In the genomic region with DNA sequence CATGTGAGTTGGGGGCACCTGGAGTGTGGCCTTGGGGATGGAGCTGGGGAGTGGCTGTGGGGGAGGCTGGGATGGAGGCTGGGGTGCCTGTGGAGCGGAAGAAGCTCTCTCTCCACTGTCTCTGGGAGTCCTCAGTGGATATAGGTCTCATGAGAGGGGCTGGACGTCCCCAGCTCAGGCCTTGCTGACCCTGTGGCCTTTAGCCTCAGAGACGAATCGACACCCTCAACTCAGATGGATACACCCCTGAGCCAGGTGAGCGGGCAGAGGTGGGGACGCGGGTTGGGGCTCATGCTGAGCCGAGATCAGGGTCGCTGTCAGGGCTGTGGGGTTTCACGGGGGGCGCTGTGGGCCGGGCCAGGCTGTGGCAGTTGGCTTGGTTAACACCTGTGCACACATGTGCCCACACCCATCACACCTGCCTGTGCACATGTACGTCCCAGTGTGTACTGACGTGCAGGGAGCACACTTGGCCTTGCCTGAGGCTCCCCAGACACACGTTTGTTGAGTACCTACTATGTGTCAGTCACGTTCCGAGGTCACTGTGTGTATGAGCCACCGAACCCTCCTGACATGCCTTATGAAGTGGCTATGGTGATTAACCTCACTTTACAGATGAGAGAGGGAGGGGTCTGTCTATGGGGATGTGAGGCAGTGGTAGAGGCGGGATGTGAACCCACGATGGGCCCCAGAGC, we compare ENCODE assay signal across 12 cellular contexts.
"Had no signal": no experiment of that assay in that cellular context is flagged by ENCODE, and none has a peak within 500 bp of the region (broad histone marks: within the 10 kb centered on the region; RNA-seq: fewer than 3 reads in every experiment).

No MANE protein-coding gene starts in this region.

- H3K4me1 ChIP-seq: tibial artery had no signal

- H3K27me3 ChIP-seq: ovary had no signal

- H3K9me3 ChIP-seq: ovary had no signal

- H3K36me3 ChIP-seq: ovary, tibial artery had no signal

- H3K4me3 ChIP-seq: ovary, tibial artery had no signal

- H3K27ac ChIP-seq: ovary, tibial artery had no signal

- ATAC-seq: activated T-cell treated with anti-CD3 and anti-CD28 coated beads, Interleukin-2, amount 50 U/mL, for 4 hours; stimulated activated memory B cell treated with anti-CD40 and anti-IgM and Interleukin-4, amounts not matched to agents 10 μg/mL and 1 μg/mL and 100 μg/mL, for 72 hours had no signal

- DNase-seq: activated CD4-positive, alpha-beta T cell treated with anti-CD3 and anti-CD28 coated beads, Interleukin-2, amount 10 ng/mL, durations not matched to agents 24 days and 14 days; activated CD4-positive, CD25-positive, alpha-beta regulatory T cell; activated T-cell treated with anti-CD3 and anti-CD28 coated beads, Interleukin-2, amount 50 U/mL, for 4 hours; anterior cingulate cortex; cerebellar nuclear complex; effector CD8-positive, alpha-beta T cell; foreskin fibroblast; kidney glomerular epithelial cell; mesendoderm; ovary had no signal
